12 cellular contexts compared by ENCODE assay signal in genomic region chr1:244920911-244921310, GRCh38. TPM values are rescaled to one million over a fixed set of nuclear protein-coding genes. Genes with fewer than 3 reads are reported as not detected.
DNase-seq lines count a peak whose midpoint lies in the region; ATAC-seq and TF ChIP-seq lines count a peak whose summit lies in the region.
"Had no signal": no experiment of that assay in that cellular context is flagged by ENCODE, and none has a peak within 500 bp of the region (broad histone marks: within the 10 kb centered on the region; RNA-seq: fewer than 3 reads in every experiment).

No MANE protein-coding gene starts in this region.

- H3K4me3 ChIP-seq in mammary epithelial cell (replicated peaks in 1 of 3; ENCODE audit: insufficient read depth in 1 of 3, low read depth in 2 of 3, low read length in 3 of 3) (no peak overlapping the region), skeletal muscle tissue (ENCODE audit: low read length in 3 of 3) (no peak overlapping the region)
- H3K4me3 ChIP-seq: A549 had no signal

- H3K4me1 Mint-ChIP-seq in MCF 10A (ENCODE audit: insufficient read depth, unreplicated experiment) = peaks cover 6% of the 10 kb centered on the region

- POLR2A ChIA-PET in MCF 10A (lab: Yijun Ruan, JAX) (no interaction called here), HEK293T (lab: Yijun Ruan, JAX) (interaction anchor here (1.2 to 1.3 kb wide), 2 partner anchors 50 to 58 kb away, joined by 4 to 6 read pairs; no protein-coding TSS in a partner anchor)

- no peaks in the 10 kb centered on the region for H3K79me2 ChIP-seq in mammary epithelial cell (ENCODE audit: insufficient read depth, low read length)

- H2AFZ ChIP-seq in mammary epithelial cell (ENCODE audit: low read depth, low read length) = no peak overlapping the region

- no peaks in the 10 kb centered on the region for H3K36me3 Mint-ChIP-seq in MCF 10A (ENCODE audit: insufficient read depth, unreplicated experiment)

- H3K27ac Mint-ChIP-seq in MCF 10A (ENCODE audit: low read depth, unreplicated experiment) = no peak overlapping the region
- H3K27ac Mint-ChIP-seq: nephron had no signal

- CTCF ChIA-PET in MCF 10A (lab: Yijun Ruan, JAX) = interaction anchor here (0.6 to 0.8 kb wide), 2 partner anchors 15 to 121 kb away, joined by 3 to 5 read pairs; no protein-coding TSS in a partner anchor
- CTCF ChIA-PET in mammary epithelial cell (lab: Charles Lee; ENCODE audit: low non-redundant PET) = no interaction called here
- CTCF ChIA-PET in HEK293T (lab: Yijun Ruan, JAX) = no interaction called here

- no peak overlapping the region for H3K4me3 Mint-ChIP-seq in MCF 10A (ENCODE audit: unreplicated experiment)
- H3K4me3 Mint-ChIP-seq: nephron had no signal

- H3K36me3 ChIP-seq in mammary epithelial cell (ENCODE audit: insufficient read depth, low read length) = no peaks in the 10 kb centered on the region
- H3K36me3 ChIP-seq in skeletal muscle tissue (ENCODE audit: control insufficient read depth in 3 of 3, insufficient read depth in 3 of 3, low read length in 3 of 3) = no peaks in the 10 kb centered on the region

- H3K4me1 ChIP-seq in mammary epithelial cell (ENCODE audit: insufficient read depth, low read length) (no peaks in the 10 kb centered on the region), skeletal muscle tissue (ENCODE audit: control insufficient read depth in 3 of 3, insufficient read depth in 3 of 3, low read length in 3 of 3) (peaks cover 17 to 26% (median 20%) of the 10 kb centered on the region in 3 donors)

- no peak overlapping the region for H3K9ac ChIP-seq in mammary epithelial cell (ENCODE audit: insufficient read depth, low read length)
- peak overlapping the region in 2 of 3 donors; percentile 58 to 61 for H3K9ac ChIP-seq in skeletal muscle tissue (ENCODE audit: low read depth in 1 of 3, low read length in 3 of 3)

- BruUV-seq in MCF 10A (replicated peaks; lab: Mats Ljungman, UMichigan) (no TSS peak), mammary epithelial cell (replicated peaks; lab: Mats Ljungman, UMichigan) (no TSS peak)

- intact Hi-C loops in MCF 10A (cut with micrococcal nuclease) = no loop called here
- intact Hi-C loops in mammary epithelial cell (cut with micrococcal nuclease) = no loop called here
- intact Hi-C loops in sciatic nerve (cut with DNase I) = no loop called here

- peak; percentile 60 for ATAC-seq in HG02884 (IDR thresholded peaks at IDR 0.05; ENCODE audit: unreplicated experiment)
- ATAC-seq in sciatic nerve = no peak
- ATAC-seq: A549 had no signal

- dilution Hi-C loops in mammary epithelial cell (cut with HindIII; ENCODE audit: low sequenced_read_pairs) = no loop called here

- TF ChIP-seq CTCF in MCF 10A (IDR thresholded peaks at IDR 0.05; ENCODE audit: unreplicated experiment) (no peak), mammary epithelial cell (conservative IDR thresholded peaks at IDR 0.05 in 1 of 2, IDR thresholded peaks at IDR 0.05 in 1 of 2; ENCODE audit: extremely low read depth in 1 of 2, insufficient read depth in 1 of 2, low read depth in 1 of 2, low read length in 2 of 2) (no peak)

- no peak overlapping the region for H3K4me2 ChIP-seq in mammary epithelial cell (ENCODE audit: insufficient read depth, low read depth, low read length)
- H3K4me2 ChIP-seq: A549 had no signal

- 76% methylated on average over 3 of the region's 3 CpGs for WGBS in mammary epithelial cell (ENCODE audit: low coverage, missing lambda C conversion rate)

- no peaks in the 10 kb centered on the region for H3K9me3 Mint-ChIP-seq in MCF 10A (ENCODE audit: unreplicated experiment)
- H3K9me3 Mint-ChIP-seq: nephron had no signal

- no peaks in the 10 kb centered on the region for H3K27me3 Mint-ChIP-seq in MCF 10A (ENCODE audit: insufficient read depth, unreplicated experiment)

- DNase-seq in MCF 10A (ENCODE audit: unreplicated experiment) (peak; percentile 60), mammary epithelial cell (no peak), NAMALWA (ENCODE audit: low spot score) (peak; percentile 91), sciatic nerve (ENCODE audit: low spot score) (no peak), T-helper 1 cell (no peak), HEK293T (ENCODE audit: extremely low spot score) (no peak)
- DNase-seq: NCI-H1105, T-helper 9 cell had no signal

- in situ Hi-C loops in mammary epithelial cell (cut with MboI; ENCODE audit: low sequenced_read_pairs in 2 of 2) = no loop called here

- H3K9me3 ChIP-seq in mammary epithelial cell (replicated peaks; ENCODE audit: insufficient read depth, low read length) = no peaks in the 10 kb centered on the region
- H3K9me3 ChIP-seq in skeletal muscle tissue (ENCODE audit: control insufficient read depth in 3 of 3, low read length in 3 of 3) = no peaks in the 10 kb centered on the region
- H3K9me3 ChIP-seq: A549 had no signal

- H3K27me3 ChIP-seq in mammary epithelial cell (ENCODE audit: insufficient read depth, low read length) = peaks cover 6% of the 10 kb centered on the region
- no peaks in the 10 kb centered on the region for H3K27me3 ChIP-seq in skeletal muscle tissue (ENCODE audit: control insufficient read depth in 3 of 3, insufficient read depth in 3 of 3, low read length in 3 of 3)

- H3K27ac ChIP-seq in mammary epithelial cell (ENCODE audit: insufficient read depth, low read depth, low read length) (no peak overlapping the region), skeletal muscle tissue (ENCODE audit: low read depth, low read length) (peak overlapping the region; percentile 98)
- H3K27ac ChIP-seq: A549 had no signal

- H4K20me1 ChIP-seq in mammary epithelial cell (ENCODE audit: insufficient read depth, low read length) = no peaks in the 10 kb centered on the region

TF ChIP-seq in HEK293T, 16 proteins besides CTCF, POLR2A, EP300 and RAD21:
- TF ChIP-seq CTBP1 (IDR thresholded peaks at IDR 0.05; ENCODE audit: borderline replicate concordance) (no peak), PKNOX1 (IDR thresholded peaks at IDR 0.05) (no peak), FOXM1 (IDR thresholded peaks at IDR 0.05; ENCODE audit: borderline replicate concordance) (no peak), HDGF (IDR thresholded peaks at IDR 0.05; ENCODE audit: borderline replicate concordance) (no peak), LEF1 (IDR thresholded peaks at IDR 0.05; ENCODE audit: borderline replicate concordance) (no peak)

RNA-seq across cellular contexts. Expression of gene HNRNPU, which starts 56.6 kb away (rescaled TPM):
- 454 and 572 TPM in 2 replicates for total RNA-seq in MCF 10A (2022)
- 100 to 1,000 TPM; 167 to 292 TPM for total RNA-seq in mammary epithelial cell
- polyA plus RNA-seq in mammary epithelial cell = 126 TPM
- 322 TPM for polyA minus RNA-seq in mammary epithelial cell
- total RNA-seq in skeletal muscle tissue = 342 TPM
- 318 TPM for total RNA-seq in sciatic nerve

Comparison
In these comparisons a context has a peak if more than half of its experiments do, and no peak if none do; other contexts are left out.
1. DNase-seq: peak in MCF 10A (single experiment) and NAMALWA (single experiment); none in mammary epithelial cell (single experiment), sciatic nerve (single experiment), T-helper 1 cell (0 of 5) and HEK293T (single experiment).